ENCODE assay signal across 9 cellular contexts in the genomic region with DNA sequence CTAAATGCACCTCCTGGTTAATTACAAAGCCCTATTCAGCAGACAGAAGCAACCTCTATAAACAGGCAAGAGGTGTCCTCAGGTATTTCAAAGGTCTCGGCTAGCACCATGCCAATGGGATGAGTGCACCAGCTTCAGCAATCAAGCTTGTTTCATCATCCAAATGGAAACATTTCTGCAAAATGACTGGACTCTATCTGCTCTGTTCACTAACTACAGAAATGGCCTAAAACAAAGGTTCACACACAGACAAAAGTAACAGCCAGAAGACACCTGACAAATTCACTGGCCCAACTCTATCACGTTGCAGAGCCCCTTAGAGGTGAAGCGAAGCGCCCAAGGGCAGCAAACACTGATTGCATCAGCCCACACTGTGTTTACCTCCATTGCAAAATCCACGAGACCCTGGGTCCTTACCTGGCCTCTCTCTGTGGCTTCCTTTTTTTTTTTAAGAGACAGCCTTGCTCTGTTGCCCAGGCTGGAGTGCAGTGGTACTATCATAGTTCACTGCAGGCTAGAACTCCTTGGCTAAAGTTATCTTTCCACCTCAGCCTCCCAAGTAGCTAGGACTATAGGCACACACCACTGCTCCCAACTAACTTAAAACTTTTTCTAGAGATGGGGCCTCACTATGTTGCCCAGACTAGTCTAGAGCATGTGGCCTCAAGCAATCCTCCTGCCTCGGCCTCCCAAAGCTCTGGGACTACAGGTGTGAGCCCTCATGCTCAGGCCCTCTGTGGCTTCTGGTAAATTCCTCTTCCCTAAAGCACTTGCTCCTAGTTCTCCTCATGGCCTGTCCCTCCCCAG. TPM values are rescaled to one million over a fixed set of nuclear protein-coding genes. Genes with fewer than 3 reads are reported as not detected.
A peak's percentile ranks its signal among the peaks of the same experiment; 100 is the strongest.
DNase-seq lines count a peak whose midpoint lies in the region; ATAC-seq and TF ChIP-seq lines count a peak whose summit lies in the region.
"Had no signal": no experiment of that assay in that cellular context is flagged by ENCODE, and none has a peak within 500 bp of the region (broad histone marks: within the 10 kb centered on the region; RNA-seq: fewer than 3 reads in every experiment).

No MANE protein-coding gene starts in this region.

- TF ChIP-seq CTCF in MCF 10A (IDR thresholded peaks at IDR 0.05; ENCODE audit: unreplicated experiment), result no peak
- TF ChIP-seq CTCF in breast epithelium (IDR thresholded peaks at IDR 0.05), result no peak
- no peak for TF ChIP-seq CTCF in foreskin keratinocyte (conservative IDR thresholded peaks at IDR 0.05)
- TF ChIP-seq CTCF in type B pancreatic cell (conservative IDR thresholded peaks at IDR 0.05), result no peak
- no peak for TF ChIP-seq CTCF in testis (IDR thresholded peaks at IDR 0.05)

- CTCF ChIA-PET in MCF 10A (lab: Yijun Ruan, JAX) (interaction anchor here (0.6 to 8.2 kb wide), 2 partner anchors 24 to 83 kb away, joined by 3 to 162 read pairs; no protein-coding TSS in a partner anchor), T-cell (lab: Charles Lee) (interaction anchor here (0.6 to 3.1 kb wide), 6 partner anchors 8 to 81 kb away, joined by 3 to 75 read pairs (median 4); no protein-coding TSS in a partner anchor)

- no TSS peak for BruUV-seq in MCF 10A (replicated peaks; lab: Mats Ljungman, UMichigan)

- WGBS in testis, 2 donors, result 87 to 88% methylated on average over 6 of the region's 6 CpGs

- ATAC-seq in T-cell (replicated peaks in 1 of 4) (no peak), foreskin keratinocyte (peak; percentile 70), GM21367 (IDR thresholded peaks at IDR 0.05; ENCODE audit: unreplicated experiment) (no peak)

- H3K36me3 ChIP-seq in breast epithelium (no peaks in the 10 kb centered on the region), testis (ENCODE audit: low read depth, missing control alignments) (no peaks in the 10 kb centered on the region)
- H3K36me3 ChIP-seq: pancreas had no signal

- no peak for TF ChIP-seq POLR2A in breast epithelium (IDR thresholded peaks at IDR 0.05)
- no peak for TF ChIP-seq POLR2A in testis (IDR thresholded peaks at IDR 0.05)

- H3K27me3 ChIP-seq in breast epithelium (no peaks in the 10 kb centered on the region), foreskin keratinocyte (no peaks in the 10 kb centered on the region), testis (no peaks in the 10 kb centered on the region)
- H3K27me3 ChIP-seq: pancreas had no signal

- intact Hi-C loops in MCF 10A (cut with micrococcal nuclease), result loop anchor here (5.0 kb wide), 1 partner anchor 63 kb away; no protein-coding TSS in a partner anchor
- intact Hi-C loops in breast epithelium (cut with DNase I; ENCODE audit: low total_unique reads), result no loop called here
- intact Hi-C loops in testis (cut with DNase I; ENCODE audit: low total_unique reads), result loop anchor here (5.0 kb wide), 1 partner anchor 83 kb away; no protein-coding TSS in a partner anchor

- H3K36me3 Mint-ChIP-seq in MCF 10A (ENCODE audit: insufficient read depth, unreplicated experiment), result peaks cover 9% of the 10 kb centered on the region
- H3K36me3 Mint-ChIP-seq in T-cell, result peaks cover 2% of the 10 kb centered on the region
- peaks cover 4% of the 10 kb centered on the region for H3K36me3 Mint-ChIP-seq in type B pancreatic cell

- H3K9me3 Mint-ChIP-seq in MCF 10A (ENCODE audit: unreplicated experiment), result no peaks in the 10 kb centered on the region
- no peaks in the 10 kb centered on the region for H3K9me3 Mint-ChIP-seq in T-cell
- H3K9me3 Mint-ChIP-seq in type B pancreatic cell, result no peaks in the 10 kb centered on the region

- H3K27me3 Mint-ChIP-seq in MCF 10A (ENCODE audit: insufficient read depth, unreplicated experiment) (no peaks in the 10 kb centered on the region), T-cell (no peaks in the 10 kb centered on the region), type B pancreatic cell (no peaks in the 10 kb centered on the region)

- H3K27ac Mint-ChIP-seq in MCF 10A (ENCODE audit: low read depth, unreplicated experiment), result peak overlapping the region; percentile 82
- H3K27ac Mint-ChIP-seq in T-cell, result peak overlapping the region; percentile 95 to 98
- peak overlapping the region; percentile 76 for H3K27ac Mint-ChIP-seq in type B pancreatic cell

- H3K27ac ChIP-seq in breast epithelium (peak overlapping the region in 1 of 2 donors; percentile 30), foreskin keratinocyte (no peak overlapping the region), testis (no peak overlapping the region)

- peaks cover 0 to 3% of the 10 kb centered on the region in 2 donors for H3K4me1 ChIP-seq in breast epithelium
- peaks cover 16% of the 10 kb centered on the region for H3K4me1 ChIP-seq in foreskin keratinocyte
- peaks cover 32% of the 10 kb centered on the region for H3K4me1 ChIP-seq in testis

- H3K4me1 Mint-ChIP-seq in MCF 10A (ENCODE audit: insufficient read depth, unreplicated experiment) (peaks cover 43% of the 10 kb centered on the region), T-cell (peaks cover 69 to 76% (median 72%) of the 10 kb centered on the region in 3 donors), type B pancreatic cell (ENCODE audit: unreplicated experiment) (peaks cover 20% of the 10 kb centered on the region)

- H3K4me3 Mint-ChIP-seq in MCF 10A (ENCODE audit: unreplicated experiment) (no peak overlapping the region), T-cell (peak overlapping the region in 1 of 3 donors; percentile 86), type B pancreatic cell (no peak overlapping the region)

- H3K4me3 ChIP-seq in breast epithelium, result no peak overlapping the region
- no peak overlapping the region for H3K4me3 ChIP-seq in testis

- H3K9me3 ChIP-seq in breast epithelium (no peaks in the 10 kb centered on the region), testis (no peaks in the 10 kb centered on the region)
- H3K9me3 ChIP-seq: pancreas had no signal

- POLR2A ChIA-PET in MCF 10A (lab: Yijun Ruan, JAX), result interaction anchor here (0.6 to 1.5 kb wide), 5 partner anchors 9 to 82 kb away, joined by 3 to 6 read pairs (median 3); no protein-coding TSS in a partner anchor
- POLR2A ChIA-PET in T-cell (lab: Charles Lee), result no interaction called here

- DNase-seq in MCF 10A (ENCODE audit: unreplicated experiment), result peak; percentile 74
- no peak for DNase-seq in breast epithelium (ENCODE audit: low spot score in 2 of 2)
- DNase-seq in T-cell, result no peak
- DNase-seq in foreskin keratinocyte, result peak in 1 of 2 donors; percentile 81
- no peak for DNase-seq in type B pancreatic cell (ENCODE audit: extremely low spot score, unreplicated experiment)
- DNase-seq in GOT3 (lab: John Stamatoyannopoulos, UW), result no peak
- DNase-seq in testis, result no peak

RNA-seq across cellular contexts. Expression of a gene that starts 8.5 kb away (rescaled TPM):
- 8.9 and 9.5 TPM in 2 replicates for total RNA-seq in MCF 10A (2022)
- 100 to 1,000 TPM in 1 of 3 donors, 10 to 100 TPM in 2; 13.5 to 112 (median 22.0) TPM for total RNA-seq in breast epithelium
- 10 to 100 TPM; 55.6 to 92.3 (median 77.8) TPM for total RNA-seq in T-cell
- total RNA-seq in foreskin keratinocyte, result 5.7 and 7.7 TPM in 2 replicates
- 1.2 and 1.3 TPM in 2 replicates for polyA plus RNA-seq in foreskin keratinocyte
- total RNA-seq in type B pancreatic cell (ENCODE audit: low replicate concordance), result 0.65 and 2.9 TPM in 2 replicates
- total RNA-seq in testis, result 10 to 100 TPM; 37.6 to 38.9 TPM
- 8.3 TPM for polyA plus RNA-seq in testis (ENCODE audit: insufficient read depth, low read depth, low replicate concordance)

RNA-seq across cellular contexts. Expression of a gene that starts 9.9 kb away (rescaled TPM):
- total RNA-seq in MCF 10A (2022) (32.2 and 39.8 TPM in 2 replicates), breast epithelium (10 to 100 TPM; 29.1 to 36.1 (median 33.6) TPM), T-cell (10 to 100 TPM; 15.4 to 24.2 (median 16.0) TPM), foreskin keratinocyte (47.8 and 48.6 TPM in 2 replicates), type B pancreatic cell (ENCODE audit: low replicate concordance) (48.8 and 59.4 TPM in 2 replicates), testis (10 to 100 TPM; 83.9 to 95.0 TPM)
- polyA plus RNA-seq in foreskin keratinocyte (70.0 and 70.4 TPM in 2 replicates), testis (ENCODE audit: insufficient read depth, low read depth, low replicate concordance) (101 TPM)
